In the genomic region with DNA sequence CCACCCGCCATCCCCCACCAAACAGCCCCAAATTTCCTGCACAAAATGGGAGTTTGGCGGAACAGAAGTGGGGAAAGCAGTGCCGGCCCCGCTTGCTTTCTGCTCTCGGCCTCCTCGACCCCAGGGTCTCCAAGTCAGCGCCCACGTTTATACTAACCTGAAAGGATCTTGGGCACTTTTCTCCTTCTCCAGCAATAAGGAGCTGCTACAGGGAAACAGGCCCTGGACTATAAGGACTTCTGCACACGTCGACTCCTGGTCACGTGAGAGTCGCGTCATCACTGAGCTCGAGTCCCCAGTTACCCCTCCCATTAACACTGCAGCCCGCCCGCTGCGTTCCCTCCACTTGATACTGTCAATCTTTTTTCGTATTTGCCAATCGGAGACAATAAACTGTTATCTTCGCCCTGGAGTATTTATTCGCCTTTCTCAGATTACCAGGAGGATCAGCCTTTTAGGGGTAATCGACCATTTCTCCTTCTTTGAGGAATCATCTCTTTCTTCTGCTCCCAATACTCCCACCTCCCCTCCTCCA, we compare ENCODE assay signal across 8 cellular contexts. TPM values are rescaled to one million over a fixed set of nuclear protein-coding genes. Genes with fewer than 3 reads are reported as not detected.
DNase-seq lines count a peak whose midpoint lies in the region; ATAC-seq and TF ChIP-seq lines count a peak whose summit lies in the region.

A gene with protein sequence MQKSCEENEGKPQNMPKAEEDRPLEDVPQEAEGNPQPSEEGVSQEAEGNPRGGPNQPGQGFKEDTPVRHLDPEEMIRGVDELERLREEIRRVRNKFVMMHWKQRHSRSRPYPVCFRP (minus strand): TSS at position 235 of the 535 bp plus-strand sequence. CDS start 1,176 bp downstream, outside the sequence.

- POLR2A ChIA-PET in Caco-2 (lab: Charles Lee) (interaction anchor here (0.6 kb wide), 1 partner anchor 535 kb away, joined by 3 read pairs; a partner anchor contains a TSS), OCI-LY7 (lab: Charles Lee) (interaction anchor here (1.0 kb wide), 1 partner anchor 431 kb away, joined by 3 read pairs; no protein-coding TSS in a partner anchor)

- peaks cover 12% of the 10 kb centered on the region for H3K4me1 Mint-ChIP-seq in Caco-2 (ENCODE audit: low read depth, unreplicated experiment)

- H3K27me3 ChIP-seq in Caco-2 (replicated peaks; ENCODE audit: control insufficient read depth, insufficient read depth, low read length) (no peaks in the 10 kb centered on the region), HUES6 (ENCODE audit: control insufficient read depth, insufficient read depth, low read length) (peaks cover 11% of the 10 kb centered on the region; the same call in 1 of the 2 replicates), esophagus squamous epithelium (no peaks in the 10 kb centered on the region), muscle layer of duodenum (ENCODE audit: low read depth, low read length) (no peaks in the 10 kb centered on the region)

- H3K4me3 ChIP-seq in Caco-2 (ENCODE audit: low read depth, low read length) (peak within 1 kb of the TSS; percentile 63), HUES6 (ENCODE audit: low read depth, low read length) (peak within 1 kb of the TSS; percentile 87), OCI-LY7 (ENCODE audit: low read depth, low read length, poor library complexity, severe bottlenecking) (peak within 1 kb of the TSS; percentile 94), esophagus squamous epithelium (peak within 1 kb of the TSS; percentile 46 to 72 (median 60)), muscle layer of duodenum (ENCODE audit: low read depth in 1 of 2, low read length in 2 of 2) (peak within 1 kb of the TSS; percentile 79 to 96)

- TF ChIP-seq POLR2A in esophagus squamous epithelium (IDR thresholded peaks at IDR 0.05), result peak in 2 of 4 donors; percentile 25 to 62

- H3K27ac Mint-ChIP-seq in Caco-2 (ENCODE audit: unreplicated experiment), result peak within 1 kb of the TSS; percentile 91

- H3K9me2 ChIP-seq in OCI-LY7 (ENCODE audit: insufficient read depth, low read length), result no peaks in the 10 kb centered on the region

- DNase-seq in Caco-2 (peak; percentile 54 to 71), OCI-LY7 (ENCODE audit: low spot score) (peak; percentile 70), esophagus squamous epithelium (lab: John Stamatoyannopoulos, UW) (peak; percentile 11)
- DNase-seq in activated T-cell treated with anti-CD3 and anti-CD28 coated beads, Interleukin-2, amount 50 U/mL, for 48 hours, result peak; percentile 65 to 71
- peak; percentile 8 to 49 for DNase-seq in stimulated activated CD8-positive, alpha-beta memory T cell treated with anti-CD3 and anti-CD28 coated beads, Interleukin-7, amount 100 ng/mL, for 4 hours (ENCODE audit: low read depth in 2 of 2)

- H3K4me3 Mint-ChIP-seq in Caco-2 (ENCODE audit: unreplicated experiment), result peak within 1 kb of the TSS; percentile 94

- intact Hi-C loops in Caco-2 (cut with micrococcal nuclease; ENCODE audit: unreplicated experiment) (loop anchor here (5.0 kb wide), 1 partner anchor 207 kb away; no protein-coding TSS in a partner anchor), OCI-LY7 (cut with micrococcal nuclease; ENCODE audit: unreplicated experiment) (no loop called here), esophagus squamous epithelium (cut with DNase I) (no loop called here)

- no peaks in the 10 kb centered on the region for H3K36me3 ChIP-seq in Caco-2 (ENCODE audit: control insufficient read depth, insufficient read depth, low read length)
- peaks cover 17% of the 10 kb centered on the region for H3K36me3 ChIP-seq in HUES6 (ENCODE audit: control insufficient read depth, insufficient read depth, low read length)
- H3K36me3 ChIP-seq in OCI-LY7 (ENCODE audit: insufficient read depth, low read length), result peaks cover 12% of the 10 kb centered on the region; the same call in 1 of the 2 replicates
- H3K36me3 ChIP-seq in esophagus squamous epithelium, result peaks cover 0 to 6% (median 0%) of the 10 kb centered on the region in 3 donors
- H3K36me3 ChIP-seq in muscle layer of duodenum (ENCODE audit: control insufficient read depth in 1 of 2, insufficient read depth in 2 of 2, low read length in 2 of 2), result no peaks in the 10 kb centered on the region

- H3K9ac ChIP-seq in HUES6 (ENCODE audit: low read length), result peak within 1 kb of the TSS; percentile 93

- peak within 1 kb of the TSS; percentile 85 for H3K4me2 ChIP-seq in OCI-LY7 (ENCODE audit: low read length)

- H3K36me3 Mint-ChIP-seq in Caco-2 (ENCODE audit: insufficient read depth, unreplicated experiment), result peaks cover 17% of the 10 kb centered on the region

- no peak for TF ChIP-seq CTCF in Caco-2 (IDR thresholded peaks at IDR 0.05; ENCODE audit: insufficient read depth in 1 of 2, low read depth in 1 of 2, low read length in 1 of 2, severe bottlenecking in 1 of 2, unreplicated experiment in 1 of 2)
- TF ChIP-seq CTCF in OCI-LY7 (conservative IDR thresholded peaks at IDR 0.05; ENCODE audit: low read length), result no peak
- no peak for TF ChIP-seq CTCF in esophagus squamous epithelium (IDR thresholded peaks at IDR 0.05)

- ATAC-seq in GM21390 (IDR thresholded peaks at IDR 0.05; ENCODE audit: unreplicated experiment), result peak; percentile 93

- H3K9me3 Mint-ChIP-seq in Caco-2 (ENCODE audit: unreplicated experiment), result no peaks in the 10 kb centered on the region

- H3K4me1 ChIP-seq in Caco-2 (peaks cover 3% of the 10 kb centered on the region; the same call in 1 of the 2 replicates), HUES6 (ENCODE audit: control insufficient read depth, insufficient read depth, low read length) (peaks cover 31% of the 10 kb centered on the region), OCI-LY7 (ENCODE audit: insufficient read depth, low read length, poor library complexity, severe bottlenecking) (peaks cover 14% of the 10 kb centered on the region), esophagus squamous epithelium (peaks cover 0 to 37% (median 0%) of the 10 kb centered on the region in 3 donors), muscle layer of duodenum (ENCODE audit: control insufficient read depth in 1 of 2, insufficient read depth in 2 of 2, low read length in 2 of 2) (peaks cover 0 to 9% of the 10 kb centered on the region in 2 donors)

- no peaks in the 10 kb centered on the region for H4K20me1 ChIP-seq in OCI-LY7 (ENCODE audit: insufficient read depth, low read length)

- H3K27ac ChIP-seq in HUES6 (ENCODE audit: low read depth, low read length) (peak within 1 kb of the TSS; percentile 85), OCI-LY7 (ENCODE audit: low read depth, low read length, poor library complexity, severe bottlenecking) (peak within 1 kb of the TSS; percentile 70), esophagus squamous epithelium (peak within 1 kb of the TSS; percentile 80 to 88 (median 87)), muscle layer of duodenum (ENCODE audit: low read length) (peak within 1 kb of the TSS; percentile 92)

- CTCF ChIA-PET in Caco-2 (lab: Charles Lee) (interaction anchor here (1.0 kb wide), 1 partner anchor 209 kb away, joined by 4 read pairs; no protein-coding TSS in a partner anchor), OCI-LY7 (lab: Charles Lee; ENCODE audit: unreplicated experiment) (interaction anchor here (0.5 to 0.9 kb wide), 2 partner anchors 44 to 82 kb away, joined by 3 to 4 read pairs; no protein-coding TSS in a partner anchor)

- peaks cover 14% of the 10 kb centered on the region; the same call in 1 of the 2 replicates for H3K79me2 ChIP-seq in OCI-LY7 (ENCODE audit: insufficient read depth, low read depth, low read length)

- no TSS peak for BruUV-seq in Caco-2 (replicated peaks; lab: Mats Ljungman, UMichigan)
- BruUV-seq in OCI-LY7 (replicated peaks; lab: Mats Ljungman, UMichigan), result no TSS peak

- WGBS in esophagus squamous epithelium, 2 donors, result 0 to 38% methylated on average over 7 to 22 of the region's 22 CpGs

- H3K9me3 ChIP-seq in Caco-2, result no peaks in the 10 kb centered on the region
- no peaks in the 10 kb centered on the region for H3K9me3 ChIP-seq in HUES6 (ENCODE audit: control insufficient read depth, insufficient read depth, low read depth, low read length)
- H3K9me3 ChIP-seq in OCI-LY7 (ENCODE audit: low read length), result no peaks in the 10 kb centered on the region
- H3K9me3 ChIP-seq in esophagus squamous epithelium, result no peaks in the 10 kb centered on the region
- no peaks in the 10 kb centered on the region for H3K9me3 ChIP-seq in muscle layer of duodenum (ENCODE audit: control insufficient read depth in 1 of 2, low read length in 2 of 2)

- H3K27me3 Mint-ChIP-seq in Caco-2 (ENCODE audit: insufficient read depth, unreplicated experiment), result no peaks in the 10 kb centered on the region

- peak within 1 kb of the TSS; percentile 98 for H2AFZ ChIP-seq in OCI-LY7 (ENCODE audit: low read length)

RNA-seq across cellular contexts. Expression of the gene that starts here (rescaled TPM):
- total RNA-seq in Caco-2 (2022) (21.5 and 22.0 TPM in 2 replicates), OCI-LY7 (2022) (31.2 and 32.6 TPM in 2 replicates), esophagus squamous epithelium (10 to 100 TPM; 18.7 to 58.4 (median 27.2) TPM)
- total RNA-seq in OCI-LY7 (2014; rRNA removed; shearing (Covaris generic)), result 26.8 and 33.9 TPM in 2 replicates

Comparison
In these comparisons a context has a peak if more than half of its experiments do, and no peak if none do; other contexts are left out.
1. Peak in every context shown above with its lines: DNase-seq, ATAC-seq, H3K4me3 ChIP-seq and H3K27ac ChIP-seq.
2. DNase-seq: peak in every context shown above with its lines; median percentile 70 in OCI-LY7; 68 in activated T-cell treated with anti-CD3 and anti-CD28 coated beads, Interleukin-2, amount 50 U/mL, for 48 hours; 62 in Caco-2; 28 in stimulated activated CD8-positive, alpha-beta memory T cell treated with anti-CD3 and anti-CD28 coated beads, Interleukin-7, amount 100 ng/mL, for 4 hours; 11 in esophagus squamous epithelium.